In genomic region chr13:98265669-98266551, GRCh38 we compare ENCODE assay signal across 1 cellular context.
TF ChIP-seq lines count a peak whose summit lies in the region.

No MANE protein-coding gene starts in this region.

TF ChIP-seq in HepG2, 621 proteins besides CTCF, POLR2A, EP300 and RAD21 (continued from another document and continues in another):
- no peak for TF ChIP-seq ZBTB40 (IDR thresholded peaks at IDR 0.05)
- no peak; the same call in 1 of the 2 replicates for TF ChIP-seq ZBTB40 (CRISPR knock-in tag; IDR thresholded peaks at IDR 0.05)
- TF ChIP-seq HMGXB4 (CRISPR knock-in tag; IDR thresholded peaks at IDR 0.05; ENCODE audit: borderline replicate concordance in 1 of 2, low read depth in 1 of 2): peak in 1 of 2 experiments; percentile 29; a peak in 2 of 4 replicates
- TF ChIP-seq ATF2 (CRISPR knock-in tag; IDR thresholded peaks at IDR 0.05): peak; percentile 65; the same call in 1 of the 2 replicates
- no peak for TF ChIP-seq TIGD3 (CRISPR knock-in tag; IDR thresholded peaks at IDR 0.05; ENCODE audit: borderline replicate concordance)
- peak; percentile 91 for TF ChIP-seq ZBTB20 (CRISPR knock-in tag; IDR thresholded peaks at IDR 0.05; ENCODE audit: borderline replicate concordance, low read depth)
- TF ChIP-seq STAT6 (CRISPR knock-in tag; IDR thresholded peaks at IDR 0.05; ENCODE audit: borderline replicate concordance): no peak
- TF ChIP-seq SRY (CRISPR knock-in tag; IDR thresholded peaks at IDR 0.05): no peak
- TF ChIP-seq GMEB1 (CRISPR knock-in tag; IDR thresholded peaks at IDR 0.05; ENCODE audit: borderline replicate concordance): peak; percentile 42; the same call in 1 of the 2 replicates
- peak; percentile 91 for TF ChIP-seq SAP130 (CRISPR knock-in tag; IDR thresholded peaks at IDR 0.05; ENCODE audit: low read depth)
- TF ChIP-seq SRSF9 (IDR thresholded peaks at IDR 0.05; ENCODE audit: borderline replicate concordance, insufficient read depth, low read depth, low read length, poor library complexity, severe bottlenecking): no peak
- TF ChIP-seq ZBTB8A (CRISPR knock-in tag; IDR thresholded peaks at IDR 0.05; ENCODE audit: borderline replicate concordance, low read depth): no peak
- TF ChIP-seq ZNF691 (CRISPR knock-in tag; IDR thresholded peaks at IDR 0.05; ENCODE audit: borderline replicate concordance, low read depth): 0 out of 2 replicates have a peak, but pooled peaks have one; percentile 29
- peak; percentile 78 for TF ChIP-seq POGZ (CRISPR knock-in tag; IDR thresholded peaks at IDR 0.05)
- TF ChIP-seq STAG1 (CRISPR knock-in tag; IDR thresholded peaks at IDR 0.05): peak; percentile 34
- TF ChIP-seq E2F5 (CRISPR knock-in tag; conservative IDR thresholded peaks at IDR 0.05): no peak
- TF ChIP-seq ZNF567 (CRISPR knock-in tag; IDR thresholded peaks at IDR 0.05; ENCODE audit: borderline replicate concordance): no peak
- TF ChIP-seq KLF9 (CRISPR knock-in tag; IDR thresholded peaks at IDR 0.05; ENCODE audit: low read depth): no peak
- peak; percentile 68; the same call in 1 of the 2 replicates for TF ChIP-seq ZBTB39 (CRISPR knock-in tag; IDR thresholded peaks at IDR 0.05)
- TF ChIP-seq FOXP4 (CRISPR knock-in tag; IDR thresholded peaks at IDR 0.05): peak; percentile 88
- peak; percentile 59 for TF ChIP-seq ELF1 (CRISPR knock-in tag; IDR thresholded peaks at IDR 0.05)
- TF ChIP-seq ZNF331 (CRISPR knock-in tag; IDR thresholded peaks at IDR 0.05): peak; percentile 75; the same call in 1 of the 2 replicates
- no peak for TF ChIP-seq DBP (CRISPR knock-in tag; IDR thresholded peaks at IDR 0.05; ENCODE audit: not compliant biosample characterization)
- TF ChIP-seq GABPB1 (CRISPR knock-in tag; IDR thresholded peaks at IDR 0.05): peak; percentile 50; the same call in 1 of the 2 replicates
